In the genomic region with DNA sequence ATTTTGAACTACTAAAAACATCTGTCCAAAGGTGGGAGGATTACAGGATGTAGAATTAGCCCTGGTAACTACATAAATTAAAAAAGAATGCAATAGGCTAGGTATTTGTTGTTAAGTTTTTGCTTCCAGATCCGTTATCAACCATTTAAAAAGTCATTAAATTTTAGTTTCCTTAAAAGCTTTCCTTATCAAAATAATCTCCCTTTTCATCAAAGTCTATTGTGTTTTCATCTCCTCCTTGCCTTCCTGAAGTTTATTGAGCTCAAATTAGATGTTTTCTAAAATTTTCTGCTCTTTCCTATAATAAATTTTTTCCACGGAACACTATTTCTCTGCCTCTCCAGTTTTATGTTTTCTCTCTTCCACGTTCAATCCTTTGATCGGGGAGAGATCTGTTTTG, we compare ENCODE assay signal across 38 cellular contexts.
"Had no signal": no experiment of that assay in that cellular context is flagged by ENCODE, and none has a peak within 500 bp of the region (broad histone marks: within the 10 kb centered on the region; RNA-seq: fewer than 3 reads in every experiment).

No MANE protein-coding gene starts in this region.

- H3K36me3 Mint-ChIP-seq: activated CD4-positive, alpha-beta memory T cell treated with anti-CD3 and anti-CD28 coated beads for 36 hours; activated naive CD4-positive, alpha-beta T cell treated with anti-CD3 and anti-CD28 coated beads, Interleukin-2, amount 50 U/mL, for 24 hours; activated naive CD8-positive, alpha-beta T cell treated with anti-CD3 and anti-CD28 coated beads, Interleukin-2, amount 10 ng/mL, durations not matched to agents 7 days and 5 days had no signal

- H3K27ac Mint-ChIP-seq: activated B cell treated with CpG ODN at 0.5 μM for 24 hours; activated CD4-positive, alpha-beta memory T cell treated with anti-CD3 and anti-CD28 coated beads for 36 hours; activated CD4-positive, alpha-beta T cell treated with anti-CD3 and anti-CD28 coated beads, Interleukin-2, amount 10 ng/mL, durations not matched to agents 24 days and 14 days; activated CD8-positive, alpha-beta T cell treated with anti-CD3 and anti-CD28 coated beads for 36 hours; activated naive CD4-positive, alpha-beta T cell treated with anti-CD3 and anti-CD28 coated beads for 36 hours; activated naive CD4-positive, alpha-beta T cell treated with anti-CD3 and anti-CD28 coated beads, Interleukin-2, amount 50 U/mL, for 24 hours; activated naive CD8-positive, alpha-beta T cell; activated naive CD8-positive, alpha-beta T cell treated with anti-CD3 and anti-CD28 coated beads, Interleukin-2, amount 10 ng/mL, durations not matched to agents 7 days and 5 days; activated naive CD8-positive, alpha-beta T cell treated with anti-CD3 and anti-CD28 coated beads, Interleukin-2, amount 50 U/mL, for 24 hours; activated T-cell treated with anti-CD3 and anti-CD28 coated beads, Interleukin-2, amount 50 U/mL, for 72 hours; activated T-helper 1 cell treated with anti-CD3 and anti-CD28 coated beads, Interleukin-12 subunit alpha, Interleukin-12 subunit beta, Interleukin-2, Interleukin-4 antibody, amounts not matched to agents 30 ng/mL and 10 ng/mL and 1 ng/mL, durations not matched to agents 14 hours and 24 hours and 36 hours; activated T-helper 17 cell treated with anti-CD3 and anti-CD28 coated beads, Interleukin-2, amount 50 U/mL, for 72 hours; brain; T-helper 1 cell treated with Interleukin-12 subunit alpha and Interleukin-12 subunit beta and Interleukin-4 antibody, amounts not matched to agents 30 μg/mL and 1 μg/mL, for 36 hours; T-helper 2 cell treated with Interferon-gamma antibody and Interleukin-4, amounts not matched to agents 5 μg/mL and 100 μg/mL, for 36 hours had no signal

- H3K36me3 ChIP-seq: ascending aorta, cardiac muscle cell had no signal

- H3K9me3 Mint-ChIP-seq: activated CD4-positive, alpha-beta T cell treated with anti-CD3 and anti-CD28 coated beads, Interleukin-2, amount 10 ng/mL, durations not matched to agents 24 days and 14 days; activated CD8-positive, alpha-beta T cell treated with anti-CD3 and anti-CD28 coated beads for 36 hours had no signal

- H3K4me1 Mint-ChIP-seq: activated B cell treated with CpG ODN at 0.5 μM for 24 hours; activated CD4-positive, alpha-beta T cell treated with anti-CD3 and anti-CD28 coated beads, Interleukin-2, amount 10 ng/mL, durations not matched to agents 24 days and 14 days; activated naive CD4-positive, alpha-beta T cell treated with anti-CD3 and anti-CD28 coated beads, Interleukin-2, amount 50 U/mL, for 24 hours; activated naive CD8-positive, alpha-beta T cell treated with anti-CD3 and anti-CD28 coated beads, Interleukin-2, amount 10 ng/mL, durations not matched to agents 7 days and 5 days; activated T-helper 17 cell treated with anti-CD3 and anti-CD28 coated beads, Interleukin-2, amount 50 U/mL, for 72 hours; central memory CD8-positive, alpha-beta T cell had no signal

- DNase-seq: activated B cell treated with CpG ODN at 0.5 μM for 24 hours; activated CD4-positive, alpha-beta memory T cell treated with anti-CD3 and anti-CD28 coated beads for 36 hours; activated CD4-positive, alpha-beta T cell treated with anti-CD3 and anti-CD28 coated beads for 4 hours; activated CD4-positive, alpha-beta T cell treated with anti-CD3 and anti-CD28 coated beads, Interleukin-2, amount 10 ng/mL, durations not matched to agents 24 days and 14 days; activated CD4-positive, alpha-beta T cell treated with anti-CD3 and anti-CD28 coated beads, Interleukin-2, amount 50 U/mL, for 1 hour; activated CD4-positive, alpha-beta T cell treated with anti-CD3 and anti-CD28 coated beads, Interleukin-2, amount 50 U/mL, for 4 hours; activated CD4-positive, CD25-positive, alpha-beta regulatory T cell treated with anti-CD3 and anti-CD28 coated beads, Interleukin-2, amount 50 U/mL, for 72 hours; activated CD8-positive, alpha-beta memory T cell treated with anti-CD3 and anti-CD28 coated beads, Interleukin-2, amount 50 U/mL, for 4 hours; activated CD8-positive, alpha-beta T cell treated with anti-CD3 and anti-CD28 coated beads for 36 hours; activated effector memory CD4-positive, alpha-beta T cell treated with anti-CD3 and anti-CD28 coated beads, Interleukin-2, amount 50 U/mL, for 16 hours; activated gamma-delta T cell treated with Interleukin-2 at 50 U/mL for 16 hours; activated naive CD4-positive, alpha-beta T cell; activated naive CD4-positive, alpha-beta T cell treated with anti-CD3 and anti-CD28 coated beads for 36 hours; activated naive CD8-positive, alpha-beta T cell treated with anti-CD3 and anti-CD28 coated beads, Interleukin-2, amount 10 ng/mL, durations not matched to agents 7 days and 5 days; activated naive CD8-positive, alpha-beta T cell treated with anti-CD3 and anti-CD28 coated beads, Interleukin-2, amount 50 U/mL, for 24 hours; activated T-cell treated with anti-CD3 and anti-CD28 coated beads for 4 hours; activated T-cell treated with anti-CD3 and anti-CD28 coated beads, Interleukin-2, amount 50 U/mL, for 1 hour; activated T-cell treated with anti-CD3 and anti-CD28 coated beads, Interleukin-2, amount 50 U/mL, for 4 hours; activated T-cell treated with anti-CD3 and anti-CD28 coated beads, Interleukin-2, amount 50 U/mL, for 72 hours; amygdala; anterior cingulate cortex; caudate nucleus; cerebellar nuclear complex; T-helper 2 cell; T-helper 9 cell had no signal

- ATAC-seq: activated CD8-positive, alpha-beta T cell treated with anti-CD3 and anti-CD28 coated beads for 36 hours; activated naive CD8-positive, alpha-beta T cell treated with anti-CD3 and anti-CD28 coated beads, Interleukin-2, amount 50 U/mL, for 24 hours; activated T-cell treated with anti-CD3 and anti-CD28 coated beads, Interleukin-2, amount 50 U/mL, for 4 hours; activated T-cell treated with anti-CD3 and anti-CD28 coated beads, Interleukin-2, amount 50 U/mL, for 72 hours; activated T-helper 17 cell treated with anti-CD3 and anti-CD28 coated beads, Interleukin-2, amount 50 U/mL, for 72 hours had no signal

- H3K4me1 ChIP-seq: ascending aorta had no signal

- H3K27ac ChIP-seq: ascending aorta, cardiac muscle cell, VCaP had no signal

- H3K4me3 ChIP-seq: ascending aorta, cardiac muscle cell had no signal

- H3K27me3 ChIP-seq: ascending aorta, cardiac muscle cell had no signal

- H3K4me3 Mint-ChIP-seq: activated B cell treated with CpG ODN at 0.5 μM for 24 hours; activated CD4-positive, alpha-beta memory T cell treated with anti-CD3 and anti-CD28 coated beads for 36 hours; activated CD4-positive, alpha-beta T cell treated with anti-CD3 and anti-CD28 coated beads, Interleukin-2, amount 10 ng/mL, durations not matched to agents 24 days and 14 days; activated CD8-positive, alpha-beta T cell treated with anti-CD3 and anti-CD28 coated beads for 36 hours; activated naive CD4-positive, alpha-beta T cell treated with anti-CD3 and anti-CD28 coated beads for 36 hours; activated naive CD4-positive, alpha-beta T cell treated with anti-CD3 and anti-CD28 coated beads, Interleukin-2, amount 50 U/mL, for 24 hours; activated naive CD8-positive, alpha-beta T cell; activated naive CD8-positive, alpha-beta T cell treated with anti-CD3 and anti-CD28 coated beads, Interleukin-2, amount 10 ng/mL, durations not matched to agents 7 days and 5 days; activated naive CD8-positive, alpha-beta T cell treated with anti-CD3 and anti-CD28 coated beads, Interleukin-2, amount 50 U/mL, for 24 hours; activated T-cell treated with anti-CD3 and anti-CD28 coated beads, Interleukin-2, amount 50 U/mL, for 4 hours; activated T-cell treated with anti-CD3 and anti-CD28 coated beads, Interleukin-2, amount 50 U/mL, for 72 hours; activated T-helper 1 cell treated with anti-CD3 and anti-CD28 coated beads, Interleukin-12 subunit alpha, Interleukin-12 subunit beta, Interleukin-2, Interleukin-4 antibody, amounts not matched to agents 30 ng/mL and 10 ng/mL and 1 ng/mL, durations not matched to agents 14 hours and 24 hours and 36 hours; activated T-helper 17 cell treated with anti-CD3 and anti-CD28 coated beads, Interleukin-2, amount 50 U/mL, for 72 hours; brain; central memory CD8-positive, alpha-beta T cell; T-helper 1 cell treated with Interleukin-12 subunit alpha and Interleukin-12 subunit beta and Interleukin-4 antibody, amounts not matched to agents 30 μg/mL and 1 μg/mL, for 36 hours; T-helper 2 cell treated with Interferon-gamma antibody and Interleukin-4, amounts not matched to agents 5 μg/mL and 100 μg/mL, for 36 hours had no signal

- H3K27me3 Mint-ChIP-seq: brain had no signal

- FAIRE-seq: bronchial epithelial cell, TTC549 had no signal
